9 cellular contexts compared by ENCODE assay signal in genomic region chr7:158858592-158859503, GRCh38. TPM values are rescaled to one million over a fixed set of nuclear protein-coding genes. Genes with fewer than 3 reads are reported as not detected.
DNase-seq lines count a peak whose midpoint lies in the region; ATAC-seq and TF ChIP-seq lines count a peak whose summit lies in the region.
"Had no signal": no experiment of that assay in that cellular context is flagged by ENCODE, and none has a peak within 500 bp of the region (broad histone marks: within the 10 kb centered on the region; RNA-seq: fewer than 3 reads in every experiment).

No MANE protein-coding gene starts in this region.

- H3K4me3 Mint-ChIP-seq in activated naive CD4-positive, alpha-beta T cell treated with anti-CD3 and anti-CD28 coated beads for 36 hours = peak overlapping the region; percentile 49
- peak overlapping the region; percentile 69 for H3K4me3 Mint-ChIP-seq in glutamatergic neuron (ENCODE audit: unreplicated experiment)
- peak overlapping the region; percentile 59 to 62 for H3K4me3 Mint-ChIP-seq in stimulated activated naive CD8-positive, alpha-beta T cell treated with anti-CD3 and anti-CD28 coated beads, Interleukin-15, amount 100 ng/mL, for 72 hours

- peak overlapping the region; percentile 89 for H3K27ac Mint-ChIP-seq in activated naive CD4-positive, alpha-beta T cell treated with anti-CD3 and anti-CD28 coated beads for 36 hours
- peak overlapping the region; percentile 66 for H3K27ac Mint-ChIP-seq in glutamatergic neuron (ENCODE audit: unreplicated experiment)
- no peak overlapping the region for H3K27ac Mint-ChIP-seq in stimulated activated naive CD8-positive, alpha-beta T cell treated with anti-CD3 and anti-CD28 coated beads, Interleukin-15, amount 100 ng/mL, for 72 hours

- no peak for ATAC-seq in stimulated activated naive CD8-positive, alpha-beta T cell treated with anti-CD3 and anti-CD28 coated beads, Interleukin-15, amount 100 ng/mL, for 72 hours
- no peak for ATAC-seq in HG03342 (IDR thresholded peaks at IDR 0.05; ENCODE audit: unreplicated experiment)

- TF ChIP-seq CTCF in glutamatergic neuron (IDR thresholded peaks at IDR 0.05; ENCODE audit: partially characterized antibody, unreplicated experiment) = no peak

- peak overlapping the region; percentile 88 for H3K27ac ChIP-seq in SK-N-MC
- H3K27ac ChIP-seq: C4-2B had no signal

- H3K9ac ChIP-seq in SK-N-MC (ENCODE audit: insufficient read length) = no peak overlapping the region

- peak; percentile 14 for DNase-seq in activated naive CD4-positive, alpha-beta T cell treated with anti-CD3 and anti-CD28 coated beads for 36 hours
- DNase-seq in activated naive CD4-positive, alpha-beta T cell treated with Interleukin-2 at 50 U/mL for 16 hours = no peak
- DNase-seq in SK-N-MC (ENCODE audit: low read depth, low spot score) = no peak
- no peak for DNase-seq in glutamatergic neuron
- DNase-seq in stimulated activated naive CD8-positive, alpha-beta T cell treated with anti-CD3 and anti-CD28 coated beads, Interleukin-15, amount 100 ng/mL, for 72 hours = no peak
- DNase-seq in MG63 = no peak
- DNase-seq in NOMO-1 treated with DMSO at 0.1 percent for 48 hours (lab: John Stamatoyannopoulos, UW; ENCODE audit: unreplicated experiment) = no peak

- H3K36me3 Mint-ChIP-seq in activated naive CD4-positive, alpha-beta T cell treated with anti-CD3 and anti-CD28 coated beads for 36 hours (ENCODE audit: low read depth) = no peaks in the 10 kb centered on the region
- no peaks in the 10 kb centered on the region for H3K36me3 Mint-ChIP-seq in glutamatergic neuron (ENCODE audit: unreplicated experiment)

- H3K9me3 ChIP-seq in SK-N-MC (ENCODE audit: low read depth, low read length) (no peaks in the 10 kb centered on the region), MG63 (no peaks in the 10 kb centered on the region)

- H3K27me3 Mint-ChIP-seq in activated naive CD4-positive, alpha-beta T cell treated with anti-CD3 and anti-CD28 coated beads for 36 hours (ENCODE audit: low read depth) = no peaks in the 10 kb centered on the region
- H3K27me3 Mint-ChIP-seq in glutamatergic neuron (ENCODE audit: unreplicated experiment) = no peaks in the 10 kb centered on the region
- no peaks in the 10 kb centered on the region for H3K27me3 Mint-ChIP-seq in stimulated activated naive CD8-positive, alpha-beta T cell treated with anti-CD3 and anti-CD28 coated beads, Interleukin-15, amount 100 ng/mL, for 72 hours

- intact Hi-C loops in activated naive CD4-positive, alpha-beta T cell treated with anti-CD3 and anti-CD28 coated beads for 36 hours (cut with micrococcal nuclease) = loop anchor here (5.0 kb wide), 2 partner anchors 202 to 927 kb away; no protein-coding TSS in a partner anchor

- no peaks in the 10 kb centered on the region for H3K9me3 Mint-ChIP-seq in activated naive CD4-positive, alpha-beta T cell treated with anti-CD3 and anti-CD28 coated beads for 36 hours
- peaks cover 2% of the 10 kb centered on the region for H3K9me3 Mint-ChIP-seq in glutamatergic neuron (ENCODE audit: unreplicated experiment)
- H3K9me3 Mint-ChIP-seq in stimulated activated naive CD8-positive, alpha-beta T cell treated with anti-CD3 and anti-CD28 coated beads, Interleukin-15, amount 100 ng/mL, for 72 hours = no peaks in the 10 kb centered on the region

- H3K36me3 ChIP-seq in SK-N-MC (ENCODE audit: insufficient read depth, low read length) = peaks cover 3% of the 10 kb centered on the region; the same call in 1 of the 2 replicates
- no peaks in the 10 kb centered on the region for H3K36me3 ChIP-seq in MG63

- H3K4me1 Mint-ChIP-seq in activated naive CD4-positive, alpha-beta T cell treated with anti-CD3 and anti-CD28 coated beads for 36 hours (ENCODE audit: low read depth) = peaks cover 40% of the 10 kb centered on the region
- peaks cover 15% of the 10 kb centered on the region for H3K4me1 Mint-ChIP-seq in glutamatergic neuron (ENCODE audit: low read depth, unreplicated experiment)
- peaks cover 55% of the 10 kb centered on the region for H3K4me1 Mint-ChIP-seq in stimulated activated naive CD8-positive, alpha-beta T cell treated with anti-CD3 and anti-CD28 coated beads, Interleukin-15, amount 100 ng/mL, for 72 hours

- H3K4me3 ChIP-seq in SK-N-MC = peak overlapping the region; percentile 46
- no peak overlapping the region for H3K4me3 ChIP-seq in MG63

- CTCF ChIA-PET in activated naive CD4-positive, alpha-beta T cell treated with anti-CD3 and anti-CD28 coated beads for 36 hours (lab: Charles Lee) = interaction anchor here (1.3 kb wide), 1 partner anchor 118 kb away, joined by 3 read pairs; no protein-coding TSS in a partner anchor

- H3K27me3 ChIP-seq in MG63 = no peaks in the 10 kb centered on the region

RNA-seq across cellular contexts. Expression of gene DYNC2I1, which starts 2.5 kb away (rescaled TPM):
- 1 to 10 TPM; 8.0 to 8.5 TPM for total RNA-seq in activated naive CD4-positive, alpha-beta T cell treated with anti-CD3 and anti-CD28 coated beads for 36 hours
- 21.6 TPM for total RNA-seq in glutamatergic neuron (ENCODE audit: unreplicated experiment)
- 1.9 and 2.0 TPM in 2 replicates for total RNA-seq in MG63 (2014; rRNA removed; shearing (Covaris generic); ENCODE audit: low replicate concordance)

RNA-seq across cellular contexts. Expression of gene ESYT2, which starts 29.5 kb away (rescaled TPM):
- 10 to 100 TPM; 41.7 to 44.3 TPM for total RNA-seq in activated naive CD4-positive, alpha-beta T cell treated with anti-CD3 and anti-CD28 coated beads for 36 hours
- 41.9 TPM for total RNA-seq in glutamatergic neuron (ENCODE audit: unreplicated experiment)
- total RNA-seq in MG63 (2014; rRNA removed; shearing (Covaris generic); ENCODE audit: low replicate concordance) = 38.2 and 108 TPM in 2 replicates

Comparison
In these comparisons a context has a peak if more than half of its experiments do, and no peak if none do; other contexts are left out.
1. H3K27ac Mint-ChIP-seq: peak in activated naive CD4-positive, alpha-beta T cell treated with anti-CD3 and anti-CD28 coated beads for 36 hours (single experiment) and glutamatergic neuron (single experiment); none in stimulated activated naive CD8-positive, alpha-beta T cell treated with anti-CD3 and anti-CD28 coated beads, Interleukin-15, amount 100 ng/mL, for 72 hours (0 of 2).
2. Peak in every context shown above with its lines, with median percentiles within 50 percentile points of each other: H3K4me3 Mint-ChIP-seq.